ENCODE assay signal across 21 cellular contexts in the genomic region with DNA sequence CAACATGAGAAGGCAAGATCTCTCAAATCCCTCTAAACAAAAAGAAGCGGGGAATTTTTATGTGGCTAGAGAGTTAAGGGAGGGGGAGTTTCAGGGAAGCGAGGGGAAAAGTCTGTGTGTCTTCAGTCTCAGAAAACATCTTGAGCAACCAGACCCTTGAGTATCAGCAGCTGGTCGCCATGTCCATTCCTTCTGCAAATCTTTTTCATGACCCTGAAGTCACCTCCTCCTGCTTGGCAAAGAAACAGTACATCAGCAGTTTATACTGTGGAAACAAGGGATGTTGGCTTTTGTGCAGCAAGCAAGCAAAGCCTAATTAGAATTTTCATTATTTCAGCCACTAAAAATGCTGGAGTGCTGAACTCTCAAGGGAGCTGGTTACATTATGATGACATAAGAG.
DNase-seq lines count a peak whose midpoint lies in the region; ATAC-seq, FAIRE-seq and TF ChIP-seq lines count a peak whose summit lies in the region.
"Had no signal": no experiment of that assay in that cellular context is flagged by ENCODE, and none has a peak within 500 bp of the region (broad histone marks: within the 10 kb centered on the region; RNA-seq: fewer than 3 reads in every experiment).

No MANE protein-coding gene starts in this region.

- DNase-seq in GM23338 (ENCODE audit: low spot score) (no peak), colonic mucosa (peak; percentile 18), kidney (peak; percentile 49), gastrocnemius medialis (peak; percentile 19 to 20), NCI-H2227 (lab: John Stamatoyannopoulos, UW; ENCODE audit: unreplicated experiment) (no peak), COLO829 (ENCODE audit: low spot score) (no peak), mesenchymal stem cell (no peak)
- DNase-seq: AML-193, Caco-2, DMS153, HCEC 1CT, Kasumi-1, NCI-H1105 treated with DMSO at 0.1 percent for 48 hours, NCI-H2029, NCI-H510A, NCI-H82 had no signal

- in situ Hi-C loops in gastrocnemius medialis (cut with MboI; ENCODE audit: low sequenced_read_pairs in 4 of 4): no loop called here

- H3K4me1 ChIP-seq in GM23338 (ENCODE audit: insufficient read depth) (no peaks in the 10 kb centered on the region), colonic mucosa (no peaks in the 10 kb centered on the region), kidney (ENCODE audit: control insufficient read depth in 1 of 2, insufficient read depth in 1 of 2, low read depth in 1 of 2, low read length in 2 of 2) (no peaks in the 10 kb centered on the region), gastrocnemius medialis (no peaks in the 10 kb centered on the region), mesenchymal stem cell (ENCODE audit: control insufficient read depth, insufficient read depth, low read depth, low read length) (no peaks in the 10 kb centered on the region)
- H3K4me1 ChIP-seq: Caco-2 had no signal

- no peak overlapping the region for H4K91ac ChIP-seq in mesenchymal stem cell (ENCODE audit: low read length)

- H3K9ac ChIP-seq in colonic mucosa (ENCODE audit: low read depth in 2 of 2, low read length in 2 of 2): no peak overlapping the region
- H3K9ac ChIP-seq in kidney (ENCODE audit: low read length in 2 of 2): no peak overlapping the region
- H3K9ac ChIP-seq in mesenchymal stem cell (ENCODE audit: low read length): no peak overlapping the region

- H4K8ac ChIP-seq in mesenchymal stem cell (ENCODE audit: low read length): no peak overlapping the region

- H3K36me3 ChIP-seq in GM23338 (ENCODE audit: insufficient read depth): no peaks in the 10 kb centered on the region
- H3K36me3 ChIP-seq in colonic mucosa: no peaks in the 10 kb centered on the region
- no peaks in the 10 kb centered on the region for H3K36me3 ChIP-seq in kidney (ENCODE audit: control insufficient read depth in 1 of 2, insufficient read depth in 2 of 2, low read length in 2 of 2)
- H3K36me3 ChIP-seq in gastrocnemius medialis: no peaks in the 10 kb centered on the region
- H3K36me3 ChIP-seq in mesenchymal stem cell (ENCODE audit: control insufficient read depth in 1 of 2, insufficient read depth in 2 of 2, low read depth in 1 of 2, low read length in 2 of 2): no peaks in the 10 kb centered on the region

- no peak for FAIRE-seq in kidney (lab: Jason Lieb, UNC)
- FAIRE-seq: GM19239, HTR-8/SVneo had no signal

- H3K4me1 Mint-ChIP-seq in GM23338: no peaks in the 10 kb centered on the region; the same call in 2 of the 3 replicates
- H3K4me1 Mint-ChIP-seq: IgD-negative memory B cell had no signal

- no peak overlapping the region for H2BK15ac ChIP-seq in mesenchymal stem cell (ENCODE audit: low read depth, poor library complexity, severe bottlenecking)

- TF ChIP-seq CTCF in GM23338 (conservative IDR thresholded peaks at IDR 0.05; ENCODE audit: low read depth in 2 of 2) (no peak), colonic mucosa (IDR thresholded peaks at IDR 0.05) (no peak), kidney (IDR thresholded peaks at IDR 0.05; ENCODE audit: borderline replicate concordance, extremely low read depth, insufficient read depth) (no peak), gastrocnemius medialis (IDR thresholded peaks at IDR 0.05 in 4 of 5, conservative IDR thresholded peaks at IDR 0.05 in 1 of 5) (no peak)

- TF ChIP-seq POLR2A in gastrocnemius medialis (IDR thresholded peaks at IDR 0.05): no peak

- H3K9me2 ChIP-seq in GM23338 (ENCODE audit: insufficient read depth): no peaks in the 10 kb centered on the region

- peaks cover 3% of the 10 kb centered on the region for H3K27me3 Mint-ChIP-seq in GM23338 (ENCODE audit: insufficient read depth, low read depth, poor library complexity)
- H3K27me3 Mint-ChIP-seq: IgD-negative memory B cell had no signal

- intact Hi-C loops in colonic mucosa (cut with DNase I) (no loop called here), kidney (cut with DNase I) (no loop called here), gastrocnemius medialis (cut with DNase I; ENCODE audit: low total_unique reads) (no loop called here)

- no peak overlapping the region for H3K27ac ChIP-seq in GM23338 (ENCODE audit: low read depth)
- H3K27ac ChIP-seq in colonic mucosa: no peak overlapping the region
- no peak overlapping the region for H3K27ac ChIP-seq in kidney (ENCODE audit: low read depth in 2 of 2, low read length in 2 of 2)
- H3K27ac ChIP-seq in gastrocnemius medialis: no peak overlapping the region
- H3K27ac ChIP-seq in mesenchymal stem cell (ENCODE audit: low read length, poor library complexity, severe bottlenecking): no peak overlapping the region
- H3K27ac ChIP-seq: HL-60 had no signal

- no peak overlapping the region for H2AK5ac ChIP-seq in mesenchymal stem cell (ENCODE audit: low read length, severe bottlenecking)

- H2BK120ac ChIP-seq in mesenchymal stem cell (ENCODE audit: low read depth, low read length): no peak overlapping the region

- no peak overlapping the region for H2BK12ac ChIP-seq in mesenchymal stem cell (ENCODE audit: low read length in 2 of 2)

- H2AFZ ChIP-seq in GM23338: peak overlapping the region; percentile 43; the same call in 1 of the 2 replicates
- H2AFZ ChIP-seq in mesenchymal stem cell (ENCODE audit: low read depth, low read length): no peak overlapping the region

- WGBS in mesenchymal stem cell: 33% methylated on average over 1 of the region's 3 CpGs

- H3K27me3 ChIP-seq in GM23338 (ENCODE audit: insufficient read depth) (no peaks in the 10 kb centered on the region), colonic mucosa (no peaks in the 10 kb centered on the region), gastrocnemius medialis (no peaks in the 10 kb centered on the region), mesenchymal stem cell (ENCODE audit: control insufficient read depth in 1 of 2, insufficient read depth in 1 of 2, low read length in 2 of 2) (no peaks in the 10 kb centered on the region)

- H3K4me2 ChIP-seq in GM23338 (no peak overlapping the region), mesenchymal stem cell (ENCODE audit: low read length, poor library complexity, severe bottlenecking) (no peak overlapping the region)

- H3K79me1 ChIP-seq in mesenchymal stem cell (replicated peaks; ENCODE audit: low read length, poor library complexity, severe bottlenecking): no peaks in the 10 kb centered on the region

- no peak overlapping the region for H3K4ac ChIP-seq in mesenchymal stem cell (ENCODE audit: low read depth in 1 of 2, low read length in 2 of 2)

- no peak overlapping the region for H3K27ac Mint-ChIP-seq in GM23338
- H3K27ac Mint-ChIP-seq: CD14-positive monocyte, IgD-negative memory B cell had no signal

- ATAC-seq in GM23338 (no peak), gastrocnemius medialis (peak; percentile 39 to 69)

- H3K4me3 Mint-ChIP-seq in GM23338: no peak overlapping the region
- H3K4me3 Mint-ChIP-seq: CD14-positive monocyte, IgD-negative memory B cell had no signal

- no peaks in the 10 kb centered on the region for H3K9me3 ChIP-seq in colonic mucosa
- H3K9me3 ChIP-seq in kidney (ENCODE audit: control insufficient read depth in 1 of 2, low read length in 2 of 2): no peaks in the 10 kb centered on the region
- H3K9me3 ChIP-seq in gastrocnemius medialis: no peaks in the 10 kb centered on the region
- no peaks in the 10 kb centered on the region for H3K9me3 ChIP-seq in mesenchymal stem cell (ENCODE audit: control insufficient read depth, low read length)
- H3K9me3 ChIP-seq: Caco-2 had no signal

- no peaks in the 10 kb centered on the region for H3K79me2 ChIP-seq in GM23338 (replicated peaks; ENCODE audit: insufficient read depth)

- no peaks in the 10 kb centered on the region for H3K36me3 Mint-ChIP-seq in GM23338 (ENCODE audit: low read depth)
- H3K36me3 Mint-ChIP-seq: CD14-positive monocyte, IgD-negative memory B cell had no signal

- H3K23ac ChIP-seq in mesenchymal stem cell (ENCODE audit: low read length in 2 of 2): no peak overlapping the region

- H3K4me3 ChIP-seq in GM23338: no peak overlapping the region
- H3K4me3 ChIP-seq in colonic mucosa: no peak overlapping the region
- H3K4me3 ChIP-seq in kidney (ENCODE audit: low read length in 2 of 2): no peak overlapping the region
- H3K4me3 ChIP-seq in gastrocnemius medialis: no peak overlapping the region
- H3K4me3 ChIP-seq in mesenchymal stem cell (ENCODE audit: insufficient read depth in 1 of 2, low read depth in 1 of 2, low read length in 2 of 2): no peak overlapping the region

- H3K18ac ChIP-seq in mesenchymal stem cell (ENCODE audit: low read depth in 1 of 2, low read length in 2 of 2): no peak overlapping the region

- no peak overlapping the region for H3K14ac ChIP-seq in mesenchymal stem cell (ENCODE audit: low read length in 2 of 2)

- H3K9me3 Mint-ChIP-seq in GM23338: no peaks in the 10 kb centered on the region
- H3K9me3 Mint-ChIP-seq: CD14-positive monocyte had no signal

- no peak overlapping the region for H2BK5ac ChIP-seq in mesenchymal stem cell (ENCODE audit: low read depth, low read length, poor library complexity, severe bottlenecking)

- H3F3A ChIP-seq in GM23338 (replicated peaks; ENCODE audit: low read depth): no peaks in the 10 kb centered on the region

- no peaks in the 10 kb centered on the region for H4K20me1 ChIP-seq in GM23338 (replicated peaks; ENCODE audit: insufficient read depth)

TF ChIP-seq in GM23338, 12 proteins besides CTCF, POLR2A, EP300 and RAD21:
- TF ChIP-seq EZH2 (IDR thresholded peaks at IDR 0.05; ENCODE audit: low read depth, unreplicated experiment): no peak
- no peak for TF ChIP-seq NANOG (IDR thresholded peaks at IDR 0.05; ENCODE audit: borderline replicate concordance)
- no peak for TF ChIP-seq STAT1 (IDR thresholded peaks at IDR 0.05; ENCODE audit: unreplicated experiment)
- no peak for TF ChIP-seq ZNF331 (CRISPR knock-in tag; IDR thresholded peaks at IDR 0.05; ENCODE audit: low read depth)

Comparison
In these comparisons a context has a peak if more than half of its experiments do, and no peak if none do; other contexts are left out.
1. DNase-seq: peak in colonic mucosa (single experiment), kidney (single experiment) and gastrocnemius medialis (2 of 2); none in GM23338 (single experiment), NCI-H2227 (single experiment), COLO829 (single experiment) and mesenchymal stem cell (single experiment).